ENCODE assay signal across 21 cellular contexts in genomic region chr19:30909216-30909615, GRCh38.
"Had no signal": no experiment of that assay in that cellular context is flagged by ENCODE, and none has a peak within 500 bp of the region (broad histone marks: within the 10 kb centered on the region; RNA-seq: fewer than 3 reads in every experiment).

No MANE protein-coding gene starts in this region.

- H3K9me3 ChIP-seq: SJCRH30 had no signal

- DNase-seq: KBM-7; NCI-H1092; NCI-H1105 treated with DMSO at 0.1 percent for 48 hours; NCI-H1417 treated with DMSO at 0.1 percent for 48 hours; NCI-H146; NCI-H1694 treated with DMSO at 0.1 percent for 48 hours; NCI-H1930; NCI-H2081; NCI-H2107; NCI-H2227 treated with DMSO at 0.1 percent for 48 hours; NCI-H524; NCI-H526 treated with DMSO at 0.1 percent for 48 hours; NCI-H748 treated with DMSO at 0.1 percent for 48 hours; NK-92 treated with Interleukin-12 subunit alpha and Interleukin-12 subunit beta, amount 100 ng/mL, for 24 hours; PC-3; SHP77 treated with DMSO at 0.1 percent for 48 hours; SJCRH30; T-helper 1 cell had no signal

- ATAC-seq: Panc1, PC-3, Right ventricle myocardium inferior, SK-N-SH treated with all-trans-retinoic acid at 6 μM for 48 hours had no signal

- H3K4me3 ChIP-seq: SJCRH30 had no signal

- H3K27ac ChIP-seq: SJCRH30 had no signal

- H3K36me3 ChIP-seq: SJCRH30 had no signal

- H3K27me3 ChIP-seq: SJCRH30 had no signal
